In genomic region chr16:11915644-11916523, GRCh38 we compare ENCODE assay signal across 1 cellular context.
TF ChIP-seq lines count a peak whose summit lies in the region.

GSPT1 (minus strand) TSS chr16:11915956; CDS start chr16:11915720, 236 bp downstream.

TF ChIP-seq in HepG2, 621 proteins besides CTCF, POLR2A, EP300 and RAD21 (continued from another document and continues in another):
- TF ChIP-seq, protein P1, sequence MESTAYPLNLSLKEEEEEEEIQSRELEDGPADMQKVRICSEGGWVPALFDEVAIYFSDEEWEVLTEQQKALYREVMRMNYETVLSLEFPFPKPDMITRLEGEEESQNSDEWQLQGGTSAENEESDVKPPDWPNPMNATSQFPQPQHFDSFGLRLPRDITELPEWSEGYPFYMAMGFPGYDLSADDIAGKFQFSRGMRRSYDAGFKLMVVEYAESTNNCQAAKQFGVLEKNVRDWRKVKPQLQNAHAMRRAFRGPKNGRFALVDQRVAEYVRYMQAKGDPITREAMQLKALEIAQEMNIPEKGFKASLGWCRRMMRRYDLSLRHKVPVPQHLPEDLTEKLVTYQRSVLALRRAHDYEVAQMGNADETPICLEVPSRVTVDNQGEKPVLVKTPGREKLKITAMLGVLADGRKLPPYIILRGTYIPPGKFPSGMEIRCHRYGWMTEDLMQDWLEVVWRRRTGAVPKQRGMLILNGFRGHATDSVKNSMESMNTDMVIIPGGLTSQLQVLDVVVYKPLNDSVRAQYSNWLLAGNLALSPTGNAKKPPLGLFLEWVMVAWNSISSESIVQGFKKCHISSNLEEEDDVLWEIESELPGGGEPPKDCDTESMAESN (CRISPR knock-in tag; conservative IDR thresholded peaks at IDR 0.05), result peak; percentile 80
- peak; percentile 35 for TF ChIP-seq ZNF7 (CRISPR knock-in tag; IDR thresholded peaks at IDR 0.05)
- no peak for TF ChIP-seq SRF (IDR thresholded peaks at IDR 0.05; ENCODE audit: low read depth, low read length)
- no peak for TF ChIP-seq ZNF296 (CRISPR knock-in tag; conservative IDR thresholded peaks at IDR 0.05)
- TF ChIP-seq SMYD3 (CRISPR knock-in tag; IDR thresholded peaks at IDR 0.05), result peak; percentile 60; the same call in 1 of the 2 replicates
- peak; percentile 53; the same call in 1 of the 2 replicates for TF ChIP-seq ZSCAN25 (CRISPR knock-in tag; IDR thresholded peaks at IDR 0.05)
- TF ChIP-seq, protein P2, sequence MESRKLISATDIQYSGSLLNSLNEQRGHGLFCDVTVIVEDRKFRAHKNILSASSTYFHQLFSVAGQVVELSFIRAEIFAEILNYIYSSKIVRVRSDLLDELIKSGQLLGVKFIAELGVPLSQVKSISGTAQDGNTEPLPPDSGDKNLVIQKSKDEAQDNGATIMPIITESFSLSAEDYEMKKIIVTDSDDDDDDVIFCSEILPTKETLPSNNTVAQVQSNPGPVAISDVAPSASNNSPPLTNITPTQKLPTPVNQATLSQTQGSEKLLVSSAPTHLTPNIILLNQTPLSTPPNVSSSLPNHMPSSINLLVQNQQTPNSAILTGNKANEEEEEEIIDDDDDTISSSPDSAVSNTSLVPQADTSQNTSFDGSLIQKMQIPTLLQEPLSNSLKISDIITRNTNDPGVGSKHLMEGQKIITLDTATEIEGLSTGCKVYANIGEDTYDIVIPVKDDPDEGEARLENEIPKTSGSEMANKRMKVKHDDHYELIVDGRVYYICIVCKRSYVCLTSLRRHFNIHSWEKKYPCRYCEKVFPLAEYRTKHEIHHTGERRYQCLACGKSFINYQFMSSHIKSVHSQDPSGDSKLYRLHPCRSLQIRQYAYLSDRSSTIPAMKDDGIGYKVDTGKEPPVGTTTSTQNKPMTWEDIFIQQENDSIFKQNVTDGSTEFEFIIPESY (CRISPR knock-in tag; IDR thresholded peaks at IDR 0.05), result peak; percentile 29; the same call in 1 of the 2 replicates
- TF ChIP-seq CSRNP1 (CRISPR knock-in tag; IDR thresholded peaks at IDR 0.05), result peak; percentile 89
- TF ChIP-seq RFXANK (CRISPR knock-in tag; IDR thresholded peaks at IDR 0.05), result peak; percentile 92
- peak; percentile 19; the same call in 1 of the 2 replicates for TF ChIP-seq MZF1 (CRISPR knock-in tag; IDR thresholded peaks at IDR 0.05; ENCODE audit: borderline replicate concordance)
- peak in 1 of 2 experiments; percentile 20; a peak in 2 of 4 replicates for TF ChIP-seq NR2F1 (CRISPR knock-in tag; IDR thresholded peaks at IDR 0.05)
- TF ChIP-seq AGO2 (optimal IDR thresholded peaks at IDR 0.05; ENCODE audit: low read depth, low read length), result peak; percentile 94
- TF ChIP-seq ONECUT2 (CRISPR knock-in tag; IDR thresholded peaks at IDR 0.05), result peak; percentile 59; the same call in 1 of the 2 replicates
- TF ChIP-seq, protein P3, sequence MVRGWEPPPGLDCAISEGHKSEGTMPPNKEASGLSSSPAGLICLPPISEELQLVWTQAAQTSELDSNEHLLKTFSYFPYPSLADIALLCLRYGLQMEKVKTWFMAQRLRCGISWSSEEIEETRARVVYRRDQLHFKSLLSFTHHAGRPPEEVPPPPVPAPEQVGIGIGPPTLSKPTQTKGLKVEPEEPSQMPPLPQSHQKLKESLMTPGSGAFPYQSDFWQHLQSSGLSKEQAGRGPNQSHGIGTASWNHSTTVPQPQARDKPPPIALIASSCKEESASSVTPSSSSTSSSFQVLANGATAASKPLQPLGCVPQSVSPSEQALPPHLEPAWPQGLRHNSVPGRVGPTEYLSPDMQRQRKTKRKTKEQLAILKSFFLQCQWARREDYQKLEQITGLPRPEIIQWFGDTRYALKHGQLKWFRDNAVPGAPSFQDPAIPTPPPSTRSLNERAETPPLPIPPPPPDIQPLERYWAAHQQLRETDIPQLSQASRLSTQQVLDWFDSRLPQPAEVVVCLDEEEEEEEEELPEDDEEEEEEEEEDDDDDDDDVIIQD (CRISPR knock-in tag; IDR thresholded peaks at IDR 0.05; ENCODE audit: low read depth), result 0 out of 2 replicates have a peak, but pooled peaks have one; percentile 44
- TF ChIP-seq ZFP90 (CRISPR knock-in tag; IDR thresholded peaks at IDR 0.05; ENCODE audit: borderline replicate concordance), result 0 out of 2 replicates have a peak, but pooled peaks have one; percentile 93
- no peak for TF ChIP-seq SYNCRIP (IDR thresholded peaks at IDR 0.05; ENCODE audit: insufficient read depth, low read depth, low read length)
- peak; percentile 51 for TF ChIP-seq GFI1 (CRISPR knock-in tag; IDR thresholded peaks at IDR 0.05; ENCODE audit: borderline replicate concordance)
- peak; percentile 55; the same call in 1 of the 2 replicates for TF ChIP-seq ZNF30 (CRISPR knock-in tag; IDR thresholded peaks at IDR 0.05)
- TF ChIP-seq SNRNP70 (IDR thresholded peaks at IDR 0.05; ENCODE audit: low read depth, low read length), result no peak
- TF ChIP-seq, protein P4, sequence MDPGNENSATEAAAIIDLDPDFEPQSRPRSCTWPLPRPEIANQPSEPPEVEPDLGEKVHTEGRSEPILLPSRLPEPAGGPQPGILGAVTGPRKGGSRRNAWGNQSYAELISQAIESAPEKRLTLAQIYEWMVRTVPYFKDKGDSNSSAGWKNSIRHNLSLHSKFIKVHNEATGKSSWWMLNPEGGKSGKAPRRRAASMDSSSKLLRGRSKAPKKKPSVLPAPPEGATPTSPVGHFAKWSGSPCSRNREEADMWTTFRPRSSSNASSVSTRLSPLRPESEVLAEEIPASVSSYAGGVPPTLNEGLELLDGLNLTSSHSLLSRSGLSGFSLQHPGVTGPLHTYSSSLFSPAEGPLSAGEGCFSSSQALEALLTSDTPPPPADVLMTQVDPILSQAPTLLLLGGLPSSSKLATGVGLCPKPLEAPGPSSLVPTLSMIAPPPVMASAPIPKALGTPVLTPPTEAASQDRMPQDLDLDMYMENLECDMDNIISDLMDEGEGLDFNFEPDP (CRISPR knock-in tag; conservative IDR thresholded peaks at IDR 0.05), result no peak
- TF ChIP-seq MTA1 (CRISPR knock-in tag; IDR thresholded peaks at IDR 0.05; ENCODE audit: borderline replicate concordance), result peak; percentile 79; the same call in 1 of the 2 replicates
- TF ChIP-seq ZNF18 (CRISPR knock-in tag; IDR thresholded peaks at IDR 0.05; ENCODE audit: insufficient replicate concordance), result peak; percentile 87
- peak; percentile 95 for TF ChIP-seq ATF2 (CRISPR knock-in tag; IDR thresholded peaks at IDR 0.05)
- TF ChIP-seq U2AF1 (optimal IDR thresholded peaks at IDR 0.05; ENCODE audit: low read depth, low read length), result peak; percentile 99
- TF ChIP-seq TOE1 (CRISPR knock-in tag; IDR thresholded peaks at IDR 0.05), result no peak; the same call in 1 of the 2 replicates
- TF ChIP-seq, protein P5, sequence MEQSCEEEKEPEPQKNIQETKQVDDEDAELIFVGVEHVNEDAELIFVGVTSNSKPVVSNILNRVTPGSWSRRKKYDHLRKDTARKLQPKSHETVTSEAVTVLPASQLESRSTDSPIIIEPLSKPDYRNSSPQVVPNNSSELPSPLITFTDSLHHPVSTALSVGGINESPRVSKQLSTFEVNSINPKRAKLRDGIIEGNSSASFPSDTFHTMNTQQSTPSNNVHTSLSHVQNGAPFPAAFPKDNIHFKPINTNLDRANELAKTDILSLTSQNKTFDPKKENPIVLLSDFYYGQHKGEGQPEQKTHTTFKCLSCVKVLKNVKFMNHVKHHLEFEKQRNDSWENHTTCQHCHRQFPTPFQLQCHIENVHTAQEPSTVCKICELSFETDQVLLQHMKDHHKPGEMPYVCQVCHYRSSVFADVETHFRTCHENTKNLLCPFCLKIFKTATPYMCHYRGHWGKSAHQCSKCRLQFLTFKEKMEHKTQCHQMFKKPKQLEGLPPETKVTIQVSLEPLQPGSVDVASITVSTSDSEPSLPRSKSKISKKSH (CRISPR knock-in tag; IDR thresholded peaks at IDR 0.05; ENCODE audit: borderline replicate concordance), result peak; percentile 93
- TF ChIP-seq KIAA2018 (CRISPR knock-in tag; IDR thresholded peaks at IDR 0.05; ENCODE audit: borderline replicate concordance), result 0 out of 2 replicates have a peak, but pooled peaks have one; percentile 10
- peak; percentile 96 for TF ChIP-seq TBL1XR1 (IDR thresholded peaks at IDR 0.05; ENCODE audit: borderline replicate concordance, low read length, partially characterized antibody)
- TF ChIP-seq NR2F2 (IDR thresholded peaks at IDR 0.05; ENCODE audit: borderline replicate concordance, low read depth), result peak; percentile 64; the same call in 1 of the 2 replicates
